ENCODE assay signal across 1 cellular context in genomic region chr2:237253046-237253723, GRCh38.
TF ChIP-seq lines count a peak whose summit lies in the region.

No MANE protein-coding gene starts in this region.

TF ChIP-seq in IMR-90, 13 proteins besides CTCF, POLR2A, EP300 and RAD21 (continued from another document):
- TF ChIP-seq CEBPB (IDR thresholded peaks at IDR 0.05; ENCODE audit: low read depth, low read length) (no peak), MAFK (IDR thresholded peaks at IDR 0.05; ENCODE audit: low read depth, low read length) (no peak), MAZ (IDR thresholded peaks at IDR 0.05; ENCODE audit: borderline replicate concordance, low read depth, low read length) (no peak), MXI1 (IDR thresholded peaks at IDR 0.05; ENCODE audit: borderline replicate concordance, low read depth, low read length) (no peak), RFX5 (IDR thresholded peaks at IDR 0.05; ENCODE audit: low read depth, low read length) (no peak), RCOR1 (IDR thresholded peaks at IDR 0.05; ENCODE audit: insufficient replicate concordance, low read length) (no peak), CHD1 (IDR thresholded peaks at IDR 0.05; ENCODE audit: low read depth, low read length) (no peak), SMC3 (IDR thresholded peaks at IDR 0.05; ENCODE audit: low read depth, low read length) (no peak), ELK1 (IDR thresholded peaks at IDR 0.05; ENCODE audit: borderline replicate concordance, low read depth, low read length) (no peak), NFE2L2 (IDR thresholded peaks at IDR 0.05; ENCODE audit: low read depth, low read length) (no peak)
- TF ChIP-seq, protein P1, sequence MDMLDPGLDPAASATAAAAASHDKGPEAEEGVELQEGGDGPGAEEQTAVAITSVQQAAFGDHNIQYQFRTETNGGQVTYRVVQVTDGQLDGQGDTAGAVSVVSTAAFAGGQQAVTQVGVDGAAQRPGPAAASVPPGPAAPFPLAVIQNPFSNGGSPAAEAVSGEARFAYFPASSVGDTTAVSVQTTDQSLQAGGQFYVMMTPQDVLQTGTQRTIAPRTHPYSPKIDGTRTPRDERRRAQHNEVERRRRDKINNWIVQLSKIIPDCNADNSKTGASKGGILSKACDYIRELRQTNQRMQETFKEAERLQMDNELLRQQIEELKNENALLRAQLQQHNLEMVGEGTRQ (IDR thresholded peaks at IDR 0.05; ENCODE audit: low read depth, low read length) = no peak
